Comparison of ENCODE assay signal across 9 cellular contexts in genomic region chr15:67048281-67049279, GRCh38. TPM values are rescaled to one million over a fixed set of nuclear protein-coding genes. Genes with fewer than 3 reads are reported as not detected.
DNase-seq lines count a peak whose midpoint lies in the region; ATAC-seq and TF ChIP-seq lines count a peak whose summit lies in the region.
"Had no signal": no experiment of that assay in that cellular context is flagged by ENCODE, and none has a peak within 500 bp of the region (broad histone marks: within the 10 kb centered on the region; RNA-seq: fewer than 3 reads in every experiment).

No MANE protein-coding gene starts in this region.

- ATAC-seq in GM18511 (IDR thresholded peaks at IDR 0.05; ENCODE audit: unreplicated experiment), result no peak

- H3K27me3 Mint-ChIP-seq in activated T-helper 2 cell treated with anti-CD3 and anti-CD28 coated beads, Interferon-gamma antibody, Interleukin-2, Interleukin-4, amounts not matched to agents 10 μg/mL and 5 μg/mL and 100 μg/mL, durations not matched to agents 14 hours and 24 hours and 36 hours (ENCODE audit: low read depth), result no peaks in the 10 kb centered on the region

- DNase-seq in AG08395 (ENCODE audit: low spot score) (peak; percentile 38), NCI-H526 treated with DMSO at 0.1 percent for 48 hours (lab: John Stamatoyannopoulos, UW) (peak; percentile 70), epithelial cell of esophagus (ENCODE audit: low read depth) (peak; percentile 98), myocyte (ENCODE audit: low read depth) (peak; percentile 47), Ammon's horn (ENCODE audit: low spot score) (no peak), NCI-H1436 treated with DMSO at 0.1 percent for 48 hours (lab: John Stamatoyannopoulos, UW) (no peak)
- DNase-seq in activated T-helper 2 cell treated with anti-CD3 and anti-CD28 coated beads, Interferon-gamma antibody, Interleukin-2, Interleukin-4, amounts not matched to agents 10 μg/mL and 5 μg/mL and 100 μg/mL, durations not matched to agents 14 hours and 24 hours and 36 hours (ENCODE audit: low spot score), result no peak
- DNase-seq: DMS153 had no signal

- intact Hi-C loops in activated T-helper 2 cell treated with anti-CD3 and anti-CD28 coated beads, Interferon-gamma antibody, Interleukin-2, Interleukin-4, amounts not matched to agents 10 μg/mL and 5 μg/mL and 100 μg/mL, durations not matched to agents 14 hours and 24 hours and 36 hours (cut with micrococcal nuclease), result no loop called here

- H3K4me3 Mint-ChIP-seq in activated T-helper 2 cell treated with anti-CD3 and anti-CD28 coated beads, Interferon-gamma antibody, Interleukin-2, Interleukin-4, amounts not matched to agents 10 μg/mL and 5 μg/mL and 100 μg/mL, durations not matched to agents 14 hours and 24 hours and 36 hours (ENCODE audit: low read depth), result no peak overlapping the region

- TF ChIP-seq CTCF in epithelial cell of esophagus (IDR thresholded peaks at IDR 0.05; ENCODE audit: insufficient read depth, low read depth, low read length, missing control alignments), result no peak

- no peak overlapping the region for H3K4me3 ChIP-seq in epithelial cell of esophagus (ENCODE audit: low read length)

- peaks cover 26% of the 10 kb centered on the region for H3K4me1 Mint-ChIP-seq in activated T-helper 2 cell treated with anti-CD3 and anti-CD28 coated beads, Interferon-gamma antibody, Interleukin-2, Interleukin-4, amounts not matched to agents 10 μg/mL and 5 μg/mL and 100 μg/mL, durations not matched to agents 14 hours and 24 hours and 36 hours (ENCODE audit: low read depth)

- no peak overlapping the region for H3K27ac Mint-ChIP-seq in activated T-helper 2 cell treated with anti-CD3 and anti-CD28 coated beads, Interferon-gamma antibody, Interleukin-2, Interleukin-4, amounts not matched to agents 10 μg/mL and 5 μg/mL and 100 μg/mL, durations not matched to agents 14 hours and 24 hours and 36 hours

- no peaks in the 10 kb centered on the region for H3K9me3 Mint-ChIP-seq in activated T-helper 2 cell treated with anti-CD3 and anti-CD28 coated beads, Interferon-gamma antibody, Interleukin-2, Interleukin-4, amounts not matched to agents 10 μg/mL and 5 μg/mL and 100 μg/mL, durations not matched to agents 14 hours and 24 hours and 36 hours

- no peaks in the 10 kb centered on the region for H3K36me3 Mint-ChIP-seq in activated T-helper 2 cell treated with anti-CD3 and anti-CD28 coated beads, Interferon-gamma antibody, Interleukin-2, Interleukin-4, amounts not matched to agents 10 μg/mL and 5 μg/mL and 100 μg/mL, durations not matched to agents 14 hours and 24 hours and 36 hours (ENCODE audit: low read depth)

RNA-seq across cellular contexts. Expression of gene SMAD3, which starts 16.8 kb away (rescaled TPM):
- total RNA-seq in myocyte, result 24.4 and 31.0 TPM in 2 replicates
- 28.7 TPM for polyA plus RNA-seq in myocyte (2012)
- total RNA-seq in activated T-helper 2 cell treated with anti-CD3 and anti-CD28 coated beads, Interferon-gamma antibody, Interleukin-2, Interleukin-4, amounts not matched to agents 10 μg/mL and 5 μg/mL and 100 μg/mL, durations not matched to agents 14 hours and 24 hours and 36 hours, result 25.2 and 28.1 TPM in 2 replicates

Comparison
In these comparisons a context has a peak if more than half of its experiments do, and no peak if none do; other contexts are left out.
1. DNase-seq: peak in AG08395 (single experiment), NCI-H526 treated with DMSO at 0.1 percent for 48 hours (single experiment), epithelial cell of esophagus (single experiment) and myocyte (single experiment); none in Ammon's horn (single experiment), activated T-helper 2 cell treated with anti-CD3 and anti-CD28 coated beads, Interferon-gamma antibody, Interleukin-2, Interleukin-4, amounts not matched to agents 10 μg/mL and 5 μg/mL and 100 μg/mL, durations not matched to agents 14 hours and 24 hours and 36 hours (single experiment) and NCI-H1436 treated with DMSO at 0.1 percent for 48 hours (single experiment).